In the genomic region with DNA sequence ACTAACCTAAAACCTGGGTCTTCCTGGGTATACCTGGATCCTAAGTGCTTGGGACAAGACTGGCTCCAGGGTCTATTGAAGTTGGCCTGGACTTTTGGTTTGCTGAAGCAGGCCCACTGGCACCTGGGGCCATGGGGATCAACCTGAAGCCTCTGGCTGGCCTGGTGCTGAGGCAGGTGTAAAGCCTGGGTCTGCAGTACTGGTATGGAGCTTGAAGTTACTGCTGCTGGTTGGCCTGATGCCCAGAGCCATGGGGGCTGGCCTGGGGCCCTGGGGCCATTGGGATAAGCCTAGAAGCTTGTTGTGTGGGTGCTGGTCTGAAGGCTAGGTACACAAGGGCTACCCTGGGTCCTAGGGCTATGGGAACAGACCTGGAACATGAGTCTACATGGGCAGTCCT, we compare ENCODE assay signal across 39 cellular contexts.
"Had no signal": no experiment of that assay in that cellular context is flagged by ENCODE, and none has a peak within 500 bp of the region (broad histone marks: within the 10 kb centered on the region; RNA-seq: fewer than 3 reads in every experiment).

No MANE protein-coding gene starts in this region.

- H3K4me1 ChIP-seq: adrenal gland, ascending aorta, body of pancreas, breast epithelium had no signal

- H3K4me1 Mint-ChIP-seq: activated naive CD4-positive, alpha-beta T cell treated with anti-CD3 and anti-CD28 coated beads, Interleukin-2, amount 10 ng/mL, durations not matched to agents 7 days and 5 days; activated naive CD4-positive, alpha-beta T cell treated with anti-CD3 and anti-CD28 coated beads, Interleukin-2, amount 50 U/mL, for 24 hours; activated naive CD8-positive, alpha-beta T cell treated with anti-CD3 and anti-CD28 coated beads for 36 hours; activated naive CD8-positive, alpha-beta T cell treated with anti-CD3 and anti-CD28 coated beads, Interleukin-2, amount 10 ng/mL, durations not matched to agents 7 days and 5 days; activated naive CD8-positive, alpha-beta T cell treated with anti-CD3 and anti-CD28 coated beads, Interleukin-2, amount 50 U/mL, for 24 hours; activated T-helper 17 cell treated with anti-CD3 and anti-CD28 coated beads, Interleukin-2, amount 50 U/mL, for 72 hours; brain; central memory CD8-positive, alpha-beta T cell had no signal

- DNase-seq: activated effector memory CD4-positive, alpha-beta T cell treated with anti-CD3 and anti-CD28 coated beads, Interleukin-2, amount 50 U/mL, for 16 hours; activated effector memory CD4-positive, alpha-beta T cell treated with Interleukin-2 at 50 U/mL for 16 hours; activated gamma-delta T cell; activated gamma-delta T cell treated with Interleukin-2 at 50 U/mL for 16 hours; activated naive CD4-positive, alpha-beta T cell; activated naive CD4-positive, alpha-beta T cell treated with anti-CD3 and anti-CD28 coated beads for 36 hours; activated naive CD4-positive, alpha-beta T cell treated with anti-CD3 and anti-CD28 coated beads, Interleukin-2, amount 10 ng/mL, durations not matched to agents 7 days and 5 days; activated naive CD4-positive, alpha-beta T cell treated with anti-CD3 and anti-CD28 coated beads, Interleukin-2, amount 50 U/mL, for 16 hours; activated naive CD4-positive, alpha-beta T cell treated with Interleukin-2 at 50 U/mL for 16 hours; activated naive CD8-positive, alpha-beta T cell treated with anti-CD3 and anti-CD28 coated beads for 36 hours; activated naive CD8-positive, alpha-beta T cell treated with anti-CD3 and anti-CD28 coated beads, Interleukin-2, amount 10 ng/mL, durations not matched to agents 7 days and 5 days; activated naive CD8-positive, alpha-beta T cell treated with anti-CD3 and anti-CD28 coated beads, Interleukin-2, amount 50 U/mL, for 24 hours; activated T-cell treated with anti-CD3 and anti-CD28 coated beads for 4 hours; activated T-cell treated with anti-CD3 and anti-CD28 coated beads, Interleukin-2, amount 50 U/mL, for 1 hour; activated T-cell treated with anti-CD3 and anti-CD28 coated beads, Interleukin-2, amount 50 U/mL, for 24 hours; activated T-cell treated with anti-CD3 and anti-CD28 coated beads, Interleukin-2, amount 50 U/mL, for 4 hours; activated T-cell treated with anti-CD3 and anti-CD28 coated beads, Interleukin-2, amount 50 U/mL, for 48 hours; activated T-cell treated with anti-CD3 and anti-CD28 coated beads, Interleukin-2, amount 50 U/mL, for 72 hours; adrenal gland; amniotic stem cell; amygdala; anterior cingulate cortex; body of pancreas; brain microvascular endothelial cell; caudate nucleus; central memory CD4-positive, alpha-beta T cell; cerebellar nuclear complex had no signal

- ATAC-seq: activated naive CD4-positive, alpha-beta T cell treated with anti-CD3 and anti-CD28 coated beads, Interleukin-2, amount 50 U/mL, for 72 hours; activated naive CD8-positive, alpha-beta T cell treated with anti-CD3 and anti-CD28 coated beads, Interleukin-2, amount 50 U/mL, for 24 hours; activated T-cell treated with anti-CD3 and anti-CD28 coated beads, Interleukin-2, amount 50 U/mL, for 4 hours; activated T-cell treated with anti-CD3 and anti-CD28 coated beads, Interleukin-2, amount 50 U/mL, for 72 hours; activated T-helper 17 cell treated with anti-CD3 and anti-CD28 coated beads, Interleukin-2, amount 50 U/mL, for 72 hours; body of pancreas had no signal

- H3K27me3 Mint-ChIP-seq: activated naive CD4-positive, alpha-beta T cell treated with anti-CD3 and anti-CD28 coated beads, Interleukin-2, amount 10 ng/mL, durations not matched to agents 7 days and 5 days; activated naive CD8-positive, alpha-beta T cell; activated naive CD8-positive, alpha-beta T cell treated with anti-CD3 and anti-CD28 coated beads for 36 hours; activated naive CD8-positive, alpha-beta T cell treated with anti-CD3 and anti-CD28 coated beads, Interleukin-2, amount 10 ng/mL, durations not matched to agents 7 days and 5 days; activated naive CD8-positive, alpha-beta T cell treated with anti-CD3 and anti-CD28 coated beads, Interleukin-2, amount 50 U/mL, for 24 hours; activated T-helper 17 cell treated with anti-CD3 and anti-CD28 coated beads, Interleukin-2, amount 50 U/mL, for 72 hours; brain; central memory CD8-positive, alpha-beta T cell had no signal

- H3K9me3 Mint-ChIP-seq: activated naive CD4-positive, alpha-beta T cell treated with anti-CD3 and anti-CD28 coated beads, Interleukin-2, amount 50 U/mL, for 24 hours; activated naive CD8-positive, alpha-beta T cell treated with anti-CD3 and anti-CD28 coated beads, Interleukin-2, amount 10 ng/mL, durations not matched to agents 7 days and 5 days; activated T-helper 1 cell treated with anti-CD3 and anti-CD28 coated beads, Interleukin-12 subunit alpha, Interleukin-12 subunit beta, Interleukin-2, Interleukin-4 antibody, amounts not matched to agents 30 ng/mL and 10 ng/mL and 1 ng/mL, durations not matched to agents 14 hours and 24 hours and 36 hours had no signal

- FAIRE-seq: bronchial epithelial cell had no signal

- H3K4me3 Mint-ChIP-seq: activated naive CD4-positive, alpha-beta T cell treated with anti-CD3 and anti-CD28 coated beads for 36 hours; activated naive CD4-positive, alpha-beta T cell treated with anti-CD3 and anti-CD28 coated beads, Interleukin-2, amount 10 ng/mL, durations not matched to agents 7 days and 5 days; activated naive CD4-positive, alpha-beta T cell treated with anti-CD3 and anti-CD28 coated beads, Interleukin-2, amount 50 U/mL, for 24 hours; activated naive CD8-positive, alpha-beta T cell; activated naive CD8-positive, alpha-beta T cell treated with anti-CD3 and anti-CD28 coated beads for 36 hours; activated naive CD8-positive, alpha-beta T cell treated with anti-CD3 and anti-CD28 coated beads, Interleukin-2, amount 10 ng/mL, durations not matched to agents 7 days and 5 days; activated naive CD8-positive, alpha-beta T cell treated with anti-CD3 and anti-CD28 coated beads, Interleukin-2, amount 50 U/mL, for 24 hours; activated T-cell treated with anti-CD3 and anti-CD28 coated beads, Interleukin-2, amount 50 U/mL, for 24 hours; activated T-cell treated with anti-CD3 and anti-CD28 coated beads, Interleukin-2, amount 50 U/mL, for 4 hours; activated T-cell treated with anti-CD3 and anti-CD28 coated beads, Interleukin-2, amount 50 U/mL, for 72 hours; activated T-helper 1 cell treated with anti-CD3 and anti-CD28 coated beads, Interleukin-12 subunit alpha, Interleukin-12 subunit beta, Interleukin-2, Interleukin-4 antibody, amounts not matched to agents 30 ng/mL and 10 ng/mL and 1 ng/mL, durations not matched to agents 14 hours and 24 hours and 36 hours; activated T-helper 17 cell treated with anti-CD3 and anti-CD28 coated beads, Interleukin-2, amount 50 U/mL, for 72 hours; brain; central memory CD8-positive, alpha-beta T cell had no signal

- H3K36me3 Mint-ChIP-seq: activated naive CD4-positive, alpha-beta T cell treated with anti-CD3 and anti-CD28 coated beads, Interleukin-2, amount 10 ng/mL, durations not matched to agents 7 days and 5 days; activated naive CD4-positive, alpha-beta T cell treated with anti-CD3 and anti-CD28 coated beads, Interleukin-2, amount 50 U/mL, for 24 hours; activated naive CD4-positive, alpha-beta T cell treated with anti-CD3 and anti-CD28 coated beads, Interleukin-2, amount 50 U/mL, for 72 hours; activated naive CD8-positive, alpha-beta T cell; activated naive CD8-positive, alpha-beta T cell treated with anti-CD3 and anti-CD28 coated beads for 36 hours; activated naive CD8-positive, alpha-beta T cell treated with anti-CD3 and anti-CD28 coated beads, Interleukin-2, amount 10 ng/mL, durations not matched to agents 7 days and 5 days; brain had no signal

- H3K9me3 ChIP-seq: adrenal gland, body of pancreas had no signal

- H3K27ac Mint-ChIP-seq: activated naive CD4-positive, alpha-beta T cell treated with anti-CD3 and anti-CD28 coated beads for 36 hours; activated naive CD4-positive, alpha-beta T cell treated with anti-CD3 and anti-CD28 coated beads, Interleukin-2, amount 10 ng/mL, durations not matched to agents 7 days and 5 days; activated naive CD4-positive, alpha-beta T cell treated with anti-CD3 and anti-CD28 coated beads, Interleukin-2, amount 50 U/mL, for 24 hours; activated naive CD4-positive, alpha-beta T cell treated with anti-CD3 and anti-CD28 coated beads, Interleukin-2, amount 50 U/mL, for 72 hours; activated naive CD8-positive, alpha-beta T cell; activated naive CD8-positive, alpha-beta T cell treated with anti-CD3 and anti-CD28 coated beads for 36 hours; activated naive CD8-positive, alpha-beta T cell treated with anti-CD3 and anti-CD28 coated beads, Interleukin-2, amount 10 ng/mL, durations not matched to agents 7 days and 5 days; activated naive CD8-positive, alpha-beta T cell treated with anti-CD3 and anti-CD28 coated beads, Interleukin-2, amount 50 U/mL, for 24 hours; activated T-cell treated with anti-CD3 and anti-CD28 coated beads, Interleukin-2, amount 50 U/mL, for 24 hours; activated T-cell treated with anti-CD3 and anti-CD28 coated beads, Interleukin-2, amount 50 U/mL, for 72 hours; activated T-helper 1 cell treated with anti-CD3 and anti-CD28 coated beads, Interleukin-12 subunit alpha, Interleukin-12 subunit beta, Interleukin-2, Interleukin-4 antibody, amounts not matched to agents 30 ng/mL and 10 ng/mL and 1 ng/mL, durations not matched to agents 14 hours and 24 hours and 36 hours; activated T-helper 17 cell treated with anti-CD3 and anti-CD28 coated beads, Interleukin-2, amount 50 U/mL, for 72 hours; activated T-helper 2 cell treated with anti-CD3 and anti-CD28 coated beads, Interferon-gamma antibody, Interleukin-2, Interleukin-4, amounts not matched to agents 10 μg/mL and 5 μg/mL and 100 μg/mL, durations not matched to agents 14 hours and 24 hours and 36 hours; brain had no signal

- H3K4me3 ChIP-seq: adrenal gland, ascending aorta, body of pancreas, breast epithelium, cardiac muscle cell had no signal

- H3K27ac ChIP-seq: adrenal gland, ascending aorta, body of pancreas, brain microvascular endothelial cell, breast epithelium, cardiac muscle cell had no signal

- H3K27me3 ChIP-seq: adrenal gland, ascending aorta, body of pancreas, brain microvascular endothelial cell, breast epithelium, cardiac muscle cell had no signal

- H3K36me3 ChIP-seq: adrenal gland, ascending aorta, brain microvascular endothelial cell, breast epithelium, cardiac muscle cell had no signal
